ENCODE assay signal across 8 cellular contexts in genomic region chr3:133926736-133927542, GRCh38. TPM values are rescaled to one million over a fixed set of nuclear protein-coding genes. Genes with fewer than 3 reads are reported as not detected.
DNase-seq lines count a peak whose midpoint lies in the region; ATAC-seq and TF ChIP-seq lines count a peak whose summit lies in the region.

No MANE protein-coding gene starts in this region.

- H3K4me3 ChIP-seq in hepatocyte (peak overlapping the region; percentile 87), smooth muscle cell (peak overlapping the region; percentile 70)

- intact Hi-C loops in CD4-positive, alpha-beta T cell (cut with DNase I, micrococcal nuclease), result loop anchor here (1.0 to 5.0 kb wide), 6 partner anchors 108 to 1201 kb away; partner anchors contain the start of gene TOPBP1 (in 2 of the 2)

- no peak overlapping the region for H3K27ac ChIP-seq in CD4-positive, alpha-beta T cell (ENCODE audit: low read depth, low read length)
- H3K27ac ChIP-seq in VCaP, result peak overlapping the region; percentile 52; the same call in 1 of the 2 replicates
- H3K27ac ChIP-seq in hepatocyte, result no peak overlapping the region
- H3K27ac ChIP-seq in smooth muscle cell (ENCODE audit: low read depth), result no peak overlapping the region

- no peak for TF ChIP-seq CTCF in CD4-positive, alpha-beta T cell (IDR thresholded peaks at IDR 0.05)
- TF ChIP-seq CTCF in VCaP (conservative IDR thresholded peaks at IDR 0.05) (no peak), hepatocyte (IDR thresholded peaks at IDR 0.05; ENCODE audit: poor library complexity) (no peak), smooth muscle cell (IDR thresholded peaks at IDR 0.05; ENCODE audit: borderline replicate concordance, insufficient read depth, poor library complexity, severe bottlenecking) (no peak)

- DNase-seq in CD4-positive, alpha-beta T cell, result no peak
- DNase-seq in hepatocyte (ENCODE audit: low spot score) (peak; percentile 31), smooth muscle cell (lab: John Stamatoyannopoulos, UW; ENCODE audit: unreplicated experiment) (no peak), RPMI8226 (no peak)

- no peaks in the 10 kb centered on the region for H3K27me3 ChIP-seq in CD4-positive, alpha-beta T cell (ENCODE audit: control insufficient read depth, insufficient read depth, low read length)
- H3K27me3 ChIP-seq in hepatocyte (no peaks in the 10 kb centered on the region), smooth muscle cell (ENCODE audit: low read depth) (peaks cover 5% of the 10 kb centered on the region)

- no peaks in the 10 kb centered on the region for H3K9me2 ChIP-seq in hepatocyte (replicated peaks; ENCODE audit: insufficient read depth)

- peaks cover 18% of the 10 kb centered on the region for H3K27me3 Mint-ChIP-seq in CD4-positive, alpha-beta T cell

- no peaks in the 10 kb centered on the region for H3K9me3 ChIP-seq in CD4-positive, alpha-beta T cell (ENCODE audit: control insufficient read depth, low read length)
- H3K9me3 ChIP-seq in hepatocyte (ENCODE audit: low read depth) (no peaks in the 10 kb centered on the region), smooth muscle cell (replicated peaks; ENCODE audit: low read depth) (no peaks in the 10 kb centered on the region)

- H3K36me3 Mint-ChIP-seq in CD4-positive, alpha-beta T cell (ENCODE audit: low read depth), result no peaks in the 10 kb centered on the region

- H3K9me3 Mint-ChIP-seq in CD4-positive, alpha-beta T cell, result no peaks in the 10 kb centered on the region

- peaks cover 7% of the 10 kb centered on the region for H3K4me1 Mint-ChIP-seq in CD4-positive, alpha-beta T cell (ENCODE audit: low read depth)

- H3K79me2 ChIP-seq in hepatocyte (no peaks in the 10 kb centered on the region), smooth muscle cell (ENCODE audit: low read depth) (no peaks in the 10 kb centered on the region)

- WGBS in hepatocyte (ENCODE audit: low lambda C conversion rate, missing lambda C conversion rate), result 16% methylated on average over 35 of the region's 35 CpGs
- WGBS in smooth muscle cell (ENCODE audit: low lambda C conversion rate), result 20% methylated on average over 35 of the region's 35 CpGs

- POLR2A ChIA-PET in CD4-positive, alpha-beta T cell (lab: Charles Lee), result no interaction called here

- H3K36me3 ChIP-seq in hepatocyte (replicated peaks; ENCODE audit: insufficient read depth, low read depth) (no peaks in the 10 kb centered on the region), smooth muscle cell (ENCODE audit: low read depth) (no peaks in the 10 kb centered on the region)

- no peaks in the 10 kb centered on the region for H3F3A ChIP-seq in smooth muscle cell (ENCODE audit: low read depth)

- peak overlapping the region; percentile 47 for H3K4me3 Mint-ChIP-seq in CD4-positive, alpha-beta T cell

- H3K27ac Mint-ChIP-seq in CD4-positive, alpha-beta T cell, result no peak overlapping the region

- no peaks in the 10 kb centered on the region for H4K20me1 ChIP-seq in hepatocyte (ENCODE audit: insufficient read depth, poor library complexity, severe bottlenecking)
- H4K20me1 ChIP-seq in smooth muscle cell (ENCODE audit: low read depth), result no peaks in the 10 kb centered on the region

- ATAC-seq in CD4-positive, alpha-beta T cell (ENCODE audit: poor library complexity), result no peak
- ATAC-seq in GM21786 (IDR thresholded peaks at IDR 0.05; ENCODE audit: unreplicated experiment) (peak; percentile 15), GM21423 (IDR thresholded peaks at IDR 0.05; ENCODE audit: unreplicated experiment) (no peak), GM18517 (IDR thresholded peaks at IDR 0.05; ENCODE audit: unreplicated experiment) (no peak)

- H3K4me2 ChIP-seq in hepatocyte (peak overlapping the region; percentile 99), smooth muscle cell (peak overlapping the region; percentile 97)

- peak overlapping the region; percentile 47 for H3K9ac ChIP-seq in smooth muscle cell (ENCODE audit: low read depth)

- H3K4me1 ChIP-seq in hepatocyte (ENCODE audit: insufficient read depth) (peaks cover 4% of the 10 kb centered on the region), smooth muscle cell (ENCODE audit: low read depth) (peaks cover 8% of the 10 kb centered on the region)

- CTCF ChIA-PET in CD4-positive, alpha-beta T cell (lab: Charles Lee), result no interaction called here

- peak overlapping the region; percentile 97 for H2AFZ ChIP-seq in hepatocyte
- peak overlapping the region; percentile 93 for H2AFZ ChIP-seq in smooth muscle cell (ENCODE audit: low read depth)

RNA-seq across cellular contexts. Expression of gene RAB6B, which starts 31.3 kb away (rescaled TPM):
- not detected for total RNA-seq in CD4-positive, alpha-beta T cell
- 2.2 and 9.1 TPM in 2 replicates for total RNA-seq in hepatocyte
- polyA plus RNA-seq in hepatocyte, result 1.8 and 2.6 TPM in 2 replicates
- 1.6 and 2.0 TPM in 2 replicates for total RNA-seq in smooth muscle cell
- polyA plus RNA-seq in smooth muscle cell, result 1.2 and 2.2 TPM in 2 replicates
